In genomic region chr10:117016271-117016670, GRCh38 we compare ENCODE assay signal across 34 cellular contexts.
"Had no signal": no experiment of that assay in that cellular context is flagged by ENCODE, and none has a peak within 500 bp of the region (broad histone marks: within the 10 kb centered on the region; RNA-seq: fewer than 3 reads in every experiment).

No MANE protein-coding gene starts in this region.

- DNase-seq: Karpas-422, Kasumi-1, MG63, MM.1S, MV-4-11, NCI-H1048, NCI-H1092, NCI-H1092 treated with DMSO at 0.1 percent for 48 hours, NCI-H1105, NCI-H1105 treated with DMSO at 0.1 percent for 48 hours, NCI-H1417, NCI-H1417 treated with DMSO at 0.1 percent for 48 hours, NCI-H1436, NCI-H1436 treated with DMSO at 0.1 percent for 48 hours, NCI-H146, NCI-H1694, NCI-H1694 treated with DMSO at 0.1 percent for 48 hours, NCI-H187, NCI-H187 treated with DMSO at 0.1 percent for 48 hours, NCI-H1930, NCI-H2029, NCI-H2029 treated with DMSO at 0.1 percent for 48 hours, NCI-H2081, NCI-H2081 treated with DMSO at 0.1 percent for 48 hours, NCI-H2107, NCI-H2171, NCI-H2171 treated with DMSO at 0.1 percent for 48 hours, NCI-H2227 treated with DMSO at 0.1 percent for 48 hours, NCI-H226, NCI-H345, NCI-H446, NCI-H446 treated with DMSO at 0.1 percent for 48 hours, NCI-H510A, NCI-H510A treated with DMSO at 0.1 percent for 48 hours had no signal

- H3K4me3 ChIP-seq: MG63 had no signal

- H3K9me3 ChIP-seq: MG63 had no signal

- H3K36me3 ChIP-seq: MG63 had no signal
